Comparison of ENCODE assay signal across 12 cellular contexts in genomic region chr6:75278474-75279077, GRCh38. TPM values are rescaled to one million over a fixed set of nuclear protein-coding genes. Genes with fewer than 3 reads are reported as not detected.
A peak's percentile ranks its signal among the peaks of the same experiment; 100 is the strongest.
DNase-seq lines count a peak whose midpoint lies in the region; ATAC-seq and TF ChIP-seq lines count a peak whose summit lies in the region.
"Had no signal": no experiment of that assay in that cellular context is flagged by ENCODE, and none has a peak within 500 bp of the region (broad histone marks: within the 10 kb centered on the region; RNA-seq: fewer than 3 reads in every experiment).

No MANE protein-coding gene starts in this region.

- no peaks in the 10 kb centered on the region for H3F3A ChIP-seq in PC-3 (ENCODE audit: low read length, unreplicated experiment)

- peak overlapping the region; percentile 91; the same call in 1 of the 2 replicates for H3K4me2 ChIP-seq in PC-3 (ENCODE audit: low read length)
- peak overlapping the region; percentile 23 for H3K4me2 ChIP-seq in fibroblast of lung (ENCODE audit: extremely low read depth, insufficient read depth, low read length)

- no peak for DNase-seq in cardiac muscle cell (ENCODE audit: low read depth in 1 of 2, low spot score in 1 of 2)
- DNase-seq in Right ventricle myocardium superior = no peak
- peak; percentile 51 for DNase-seq in PC-3
- peak in 1 of 2 donors; percentile 58 for DNase-seq in fibroblast of lung (ENCODE audit: low read depth in 2 of 2)
- DNase-seq in NCI-H2029 (lab: John Stamatoyannopoulos, UW) = no peak
- no peak for DNase-seq in NK-92 treated with Interleukin-12 subunit alpha and Interleukin-12 subunit beta, amount 100 ng/mL, for 24 hours (lab: John Stamatoyannopoulos, UW)
- no peak for DNase-seq in stimulated activated CD4-positive, alpha-beta T cell treated with anti-CD3 and anti-CD28 coated beads, Interleukin-1b, Interleukin-23, amount 100 ng/mL, for 48 hours
- DNase-seq: activated CD4-positive, CD25-positive, alpha-beta regulatory T cell; NCI-H1930 had no signal

- H3K36me3 ChIP-seq in cardiac muscle cell (no peaks in the 10 kb centered on the region), PC-3 (ENCODE audit: low read depth, low read length) (no peaks in the 10 kb centered on the region), fibroblast of lung (ENCODE audit: control insufficient read depth, insufficient read depth, low read length) (no peaks in the 10 kb centered on the region)

- BruUV-seq in PC-3 (replicated peaks; lab: Mats Ljungman, UMichigan) = no TSS peak

- CTCF ChIA-PET in PC-3 (lab: Charles Lee) = no interaction called here

- no peak for TF ChIP-seq CTCF in cardiac muscle cell (IDR thresholded peaks at IDR 0.05; ENCODE audit: low read depth, low read length)
- TF ChIP-seq CTCF in PC-3 (conservative IDR thresholded peaks at IDR 0.05; ENCODE audit: low read depth, low read length) = no peak
- TF ChIP-seq CTCF in fibroblast of lung (conservative IDR thresholded peaks at IDR 0.05 in 1 of 2, IDR thresholded peaks at IDR 0.05 in 1 of 2; ENCODE audit: low read depth in 1 of 2, low read length in 2 of 2) = no peak

- H4K20me1 ChIP-seq in PC-3 (ENCODE audit: low read length) (0 out of 2 replicates have a peak, but pooled peaks cover 7% of the 10 kb centered on the region), fibroblast of lung (ENCODE audit: control insufficient read depth, extremely low read depth, insufficient read depth, low read length) (no peaks in the 10 kb centered on the region)

- no peak overlapping the region for H3K4me3 ChIP-seq in cardiac muscle cell
- no peak overlapping the region for H3K4me3 ChIP-seq in PC-3 (ENCODE audit: low read length)
- H3K4me3 ChIP-seq in fibroblast of lung (replicated peaks in 1 of 4; ENCODE audit: control extremely low read depth in 1 of 4, insufficient read depth in 1 of 4, low read depth in 3 of 4, low read length in 4 of 4) = peak overlapping the region in 1 of 4 experiments; percentile 13

- H3K9ac ChIP-seq in PC-3 (ENCODE audit: low read length) = no peak overlapping the region
- H3K9ac ChIP-seq in fibroblast of lung (ENCODE audit: insufficient read depth, low read length) = no peak overlapping the region

- POLR2A ChIA-PET in PC-3 (lab: Charles Lee; ENCODE audit: unreplicated experiment) = no interaction called here

- H3K9me2 ChIP-seq in PC-3 (replicated peaks; ENCODE audit: low read length) = no peaks in the 10 kb centered on the region

- H3K79me2 ChIP-seq in PC-3 (ENCODE audit: low read length) (peaks cover 91% of the 10 kb centered on the region), fibroblast of lung (ENCODE audit: control insufficient read depth, insufficient read depth, low read length) (peaks cover 91% of the 10 kb centered on the region)

- H3K27me3 ChIP-seq in cardiac muscle cell (no peaks in the 10 kb centered on the region), PC-3 (ENCODE audit: low read length) (no peaks in the 10 kb centered on the region), fibroblast of lung (ENCODE audit: control insufficient read depth, insufficient read depth, low read length) (no peaks in the 10 kb centered on the region)

- intact Hi-C loops in Right ventricle myocardium superior (cut with DNase I) = loop anchor here (5.0 kb wide), 1 partner anchor 234 kb away; no protein-coding TSS in a partner anchor
- intact Hi-C loops in PC-3 (cut with micrococcal nuclease) = no loop called here

- H3K27ac ChIP-seq in cardiac muscle cell (peak overlapping the region; percentile 14), PC-3 (ENCODE audit: low read length) (no peak overlapping the region), fibroblast of lung (ENCODE audit: insufficient read depth, low read length) (no peak overlapping the region)
- H3K27ac ChIP-seq: C4-2B, RWPE1 had no signal

- H3K4me1 ChIP-seq in cardiac muscle cell (ENCODE audit: low read depth) (peaks cover 49% of the 10 kb centered on the region), PC-3 (ENCODE audit: insufficient read depth, low read length) (peaks cover 65% of the 10 kb centered on the region), fibroblast of lung (ENCODE audit: control insufficient read depth, extremely low read depth, insufficient read depth, low read length) (peaks cover 13% of the 10 kb centered on the region)

- H2AFZ ChIP-seq in PC-3 (ENCODE audit: low read length) = no peak overlapping the region
- no peak overlapping the region for H2AFZ ChIP-seq in fibroblast of lung (ENCODE audit: low read length)

- H3K9me3 ChIP-seq in cardiac muscle cell (ENCODE audit: low read depth) (no peaks in the 10 kb centered on the region), PC-3 (ENCODE audit: low read length) (no peaks in the 10 kb centered on the region), fibroblast of lung (ENCODE audit: control insufficient read depth, insufficient read depth, low read depth, low read length) (no peaks in the 10 kb centered on the region)

- ATAC-seq in Right ventricle myocardium superior (ENCODE audit: poor library complexity) = no peak
- no peak for ATAC-seq in PC-3
- no peak for ATAC-seq in GM18858 (IDR thresholded peaks at IDR 0.05; ENCODE audit: unreplicated experiment)

RNA-seq across cellular contexts. Expression of gene TMEM30A, which starts 6.0 kb away (rescaled TPM):
- total RNA-seq in cardiac muscle cell = 25.3 and 30.0 TPM in 2 replicates
- 33.5 and 45.5 TPM in 2 replicates for polyA plus RNA-seq in cardiac muscle cell
- total RNA-seq in Right ventricle myocardium superior = 40.0 TPM
- 35.7 and 36.8 TPM in 2 replicates for total RNA-seq in PC-3 (2014; rRNA removed)
- total RNA-seq in fibroblast of lung = 129 and 153 TPM in 2 replicates
- polyA plus RNA-seq in fibroblast of lung = 70.9 and 111 TPM in 2 replicates
- 113 and 142 TPM in 2 replicates for polyA plus RNA-seq in fibroblast of lung (2012)
- polyA minus RNA-seq in fibroblast of lung (ENCODE audit: low replicate concordance) = 8.8 and 13.3 TPM in 2 replicates

RNA-seq across cellular contexts. Expression of gene COX7A2, which starts 35.0 kb away (rescaled TPM):
- total RNA-seq in cardiac muscle cell = 184 and 768 TPM in 2 replicates
- polyA plus RNA-seq in cardiac muscle cell = 984 and 1,135 TPM in 2 replicates
- total RNA-seq in Right ventricle myocardium superior = 945 TPM
- 160 and 172 TPM in 2 replicates for total RNA-seq in PC-3 (2014; rRNA removed)
- total RNA-seq in fibroblast of lung = 91.9 and 115 TPM in 2 replicates
- 155 and 159 TPM in 2 replicates for polyA plus RNA-seq in fibroblast of lung
- polyA plus RNA-seq in fibroblast of lung (2012) = 557 and 570 TPM in 2 replicates
- polyA minus RNA-seq in fibroblast of lung (ENCODE audit: low replicate concordance) = 25.5 and 47.5 TPM in 2 replicates
